26 cellular contexts compared by ENCODE assay signal in genomic region chr3:180983136-180983535, GRCh38. TPM values are rescaled to one million over a fixed set of nuclear protein-coding genes. Genes with fewer than 3 reads are reported as not detected.
A peak's percentile ranks its signal among the peaks of the same experiment; 100 is the strongest.
DNase-seq lines count a peak whose midpoint lies in the region; ATAC-seq and TF ChIP-seq lines count a peak whose summit lies in the region.
"Had no signal": no experiment of that assay in that cellular context is flagged by ENCODE, and none has a peak within 500 bp of the region (broad histone marks: within the 10 kb centered on the region; RNA-seq: fewer than 3 reads in every experiment).

No MANE protein-coding gene starts in this region.

- no peak overlapping the region for H3K4me3 ChIP-seq in left lung
- H3K4me3 ChIP-seq: coronary artery, tibial artery had no signal

- TF ChIP-seq CTCF in progenitor cell of endocrine pancreas (IDR thresholded peaks at IDR 0.05; ENCODE audit: unreplicated experiment), result no peak
- no peak for TF ChIP-seq CTCF in left lung (IDR thresholded peaks at IDR 0.05)
- no peak for TF ChIP-seq CTCF in GM10248 (IDR thresholded peaks at IDR 0.05; ENCODE audit: control extremely low read depth, extremely low read depth, low read depth, missing control alignments)

- intact Hi-C loops in activated naive CD4-positive, alpha-beta T cell treated with anti-CD3 and anti-CD28 coated beads for 36 hours (cut with micrococcal nuclease), result loop anchor here (10.0 kb wide), 1 partner anchor 1378 kb away; the partner anchor contains the start of genes MRPL47 and NDUFB5
- intact Hi-C loops in left lung (cut with DNase I), result no loop called here

- H3K9me3 ChIP-seq in left lung, result no peaks in the 10 kb centered on the region
- H3K9me3 ChIP-seq: tibial artery had no signal

- H3K27ac ChIP-seq in left lung, result no peak overlapping the region
- H3K27ac ChIP-seq: coronary artery, KMS-11, tibial artery had no signal

- POLR2A ChIA-PET in GM10248 (lab: Yijun Ruan, JAX), result no interaction called here

- no peak overlapping the region for H3K4me3 Mint-ChIP-seq in activated naive CD4-positive, alpha-beta T cell treated with anti-CD3 and anti-CD28 coated beads for 36 hours
- no peak overlapping the region for H3K4me3 Mint-ChIP-seq in progenitor cell of endocrine pancreas (ENCODE audit: low read depth)
- H3K4me3 Mint-ChIP-seq: CD14-positive monocyte; naive B cell; stimulated activated naive B cell treated with anti-CD40 and anti-IgM and Interleukin-4, amounts not matched to agents 10 μg/mL and 1 μg/mL and 100 μg/mL, for 72 hours had no signal

- peaks cover 0 to 41% of the 10 kb centered on the region in 2 donors for H3K36me3 ChIP-seq in left lung

- CTCF ChIA-PET in activated naive CD4-positive, alpha-beta T cell treated with anti-CD3 and anti-CD28 coated beads for 36 hours (lab: Charles Lee), result no interaction called here
- CTCF ChIA-PET in GM10248 (lab: Yijun Ruan, JAX), result interaction anchor here (0.8 to 1.3 kb wide), 2 partner anchors 13 to 19 kb away, joined by 3 to 4 read pairs; no protein-coding TSS in a partner anchor

- no peaks in the 10 kb centered on the region for H3K27me3 ChIP-seq in left lung
- H3K27me3 ChIP-seq: tibial artery had no signal

- peaks cover 25% of the 10 kb centered on the region for H3K36me3 Mint-ChIP-seq in activated naive CD4-positive, alpha-beta T cell treated with anti-CD3 and anti-CD28 coated beads for 36 hours (ENCODE audit: low read depth)
- peaks cover 12% of the 10 kb centered on the region for H3K36me3 Mint-ChIP-seq in progenitor cell of endocrine pancreas (ENCODE audit: insufficient read depth)
- H3K36me3 Mint-ChIP-seq: naive B cell had no signal

- H3K4me1 ChIP-seq in left lung, result peaks cover 0 to 2% of the 10 kb centered on the region in 2 donors

- no peaks in the 10 kb centered on the region for H3K9me3 Mint-ChIP-seq in activated naive CD4-positive, alpha-beta T cell treated with anti-CD3 and anti-CD28 coated beads for 36 hours
- H3K9me3 Mint-ChIP-seq in progenitor cell of endocrine pancreas (ENCODE audit: low read depth), result no peaks in the 10 kb centered on the region
- H3K9me3 Mint-ChIP-seq: activated naive CD4-positive, alpha-beta T cell treated with anti-CD3 and anti-CD28 coated beads, Interleukin-2, amount 50 U/mL, for 72 hours; CD14-positive monocyte; naive B cell; stimulated activated naive B cell treated with anti-CD40 and anti-IgM and Interleukin-4, amounts not matched to agents 10 μg/mL and 1 μg/mL and 100 μg/mL, for 72 hours had no signal

- H3K27ac Mint-ChIP-seq in activated naive CD4-positive, alpha-beta T cell treated with anti-CD3 and anti-CD28 coated beads for 36 hours, result peak overlapping the region; percentile 33
- H3K27ac Mint-ChIP-seq in progenitor cell of endocrine pancreas, result peak overlapping the region; percentile 90
- H3K27ac Mint-ChIP-seq: activated naive CD4-positive, alpha-beta T cell treated with anti-CD3 and anti-CD28 coated beads, Interleukin-2, amount 50 U/mL, for 72 hours; CD14-positive monocyte; stimulated activated naive B cell treated with anti-CD40 and anti-IgM and Interleukin-4, amounts not matched to agents 10 μg/mL and 1 μg/mL and 100 μg/mL, for 72 hours had no signal

- ATAC-seq in left lung, result no peak
- ATAC-seq: activated naive CD4-positive, alpha-beta T cell treated with anti-CD3 and anti-CD28 coated beads, Interleukin-2, amount 50 U/mL, for 72 hours; Right ventricle myocardium inferior; stimulated activated naive B cell treated with anti-CD40 and anti-IgM and Interleukin-4, amounts not matched to agents 10 μg/mL and 1 μg/mL and 100 μg/mL, for 72 hours had no signal

- no peak for DNase-seq in activated naive CD4-positive, alpha-beta T cell treated with anti-CD3 and anti-CD28 coated beads for 36 hours
- no peak for DNase-seq in activated naive CD4-positive, alpha-beta T cell treated with Interleukin-2 at 50 U/mL for 16 hours
- DNase-seq in MV-4-11 (lab: John Stamatoyannopoulos, UW) (peak; percentile 26), fibroblast of gingiva (ENCODE audit: low read depth) (peak; percentile 47), progenitor cell of endocrine pancreas (ENCODE audit: low spot score, unreplicated experiment) (no peak), left lung (no peak), GM10248 (ENCODE audit: extremely low spot score) (no peak), dermis blood vessel endothelial cell (no peak)
- DNase-seq: ACHN; activated CD4-positive, alpha-beta T cell treated with anti-CD3 and anti-CD28 coated beads for 1 hour; activated CD8-positive, alpha-beta memory T cell treated with anti-CD3 and anti-CD28 coated beads, Interleukin-2, amount 50 U/mL, for 4 hours; DMS53; GF-D8; kidney glomerular epithelial cell; naive B cell; NCI-H187; NCI-H748 treated with DMSO at 0.1 percent for 48 hours; posterior cingulate gyrus; stimulated activated naive B cell treated with anti-CD40 and anti-IgM and Interleukin-4, amounts not matched to agents 10 μg/mL and 1 μg/mL and 100 μg/mL, for 72 hours; SW 1271; tibial artery had no signal

- peaks cover 24% of the 10 kb centered on the region for H3K4me1 Mint-ChIP-seq in activated naive CD4-positive, alpha-beta T cell treated with anti-CD3 and anti-CD28 coated beads for 36 hours (ENCODE audit: low read depth)
- H3K4me1 Mint-ChIP-seq in progenitor cell of endocrine pancreas (ENCODE audit: low read depth), result peaks cover 9% of the 10 kb centered on the region
- H3K4me1 Mint-ChIP-seq: CD14-positive monocyte had no signal

- no peaks in the 10 kb centered on the region for H3K27me3 Mint-ChIP-seq in activated naive CD4-positive, alpha-beta T cell treated with anti-CD3 and anti-CD28 coated beads for 36 hours (ENCODE audit: low read depth)
- no peaks in the 10 kb centered on the region for H3K27me3 Mint-ChIP-seq in progenitor cell of endocrine pancreas
- H3K27me3 Mint-ChIP-seq: naive B cell; stimulated activated naive B cell treated with anti-CD40 and anti-IgM and Interleukin-4, amounts not matched to agents 10 μg/mL and 1 μg/mL and 100 μg/mL, for 72 hours had no signal

RNA-seq across cellular contexts. Expression of gene DNAJC19, which starts 6.4 kb away (rescaled TPM):
- total RNA-seq in activated naive CD4-positive, alpha-beta T cell treated with anti-CD3 and anti-CD28 coated beads for 36 hours, result 10 to 100 TPM; 72.2 to 73.8 TPM
- total RNA-seq in progenitor cell of endocrine pancreas (55.2 and 56.6 TPM in 2 replicates), left lung (10 to 100 TPM; 31.2 to 38.3 TPM), dermis blood vessel endothelial cell (26.0 and 30.8 TPM in 2 replicates)

Comparison
In these comparisons a context has a peak if more than half of its experiments do, and no peak if none do; other contexts are left out.
1. DNase-seq: peak in MV-4-11 (single experiment) and fibroblast of gingiva (single experiment); none in activated naive CD4-positive, alpha-beta T cell treated with anti-CD3 and anti-CD28 coated beads for 36 hours (single experiment), activated naive CD4-positive, alpha-beta T cell treated with Interleukin-2 at 50 U/mL for 16 hours (single experiment), progenitor cell of endocrine pancreas (single experiment), left lung (0 of 2), GM10248 (single experiment) and dermis blood vessel endothelial cell (single experiment).